In genomic region chr5:126837907-126838539, GRCh38 we compare ENCODE assay signal across 7 cellular contexts.
DNase-seq lines count a peak whose midpoint lies in the region; ATAC-seq and TF ChIP-seq lines count a peak whose summit lies in the region.

No MANE protein-coding gene starts in this region.

- TF ChIP-seq CTCF in H9 (conservative IDR thresholded peaks at IDR 0.05) (peak; percentile 25; the same call in 1 of the 3 replicates), hepatocyte (IDR thresholded peaks at IDR 0.05; ENCODE audit: poor library complexity) (peak; percentile 56), thoracic aorta (IDR thresholded peaks at IDR 0.05) (peak; percentile 39)

- H3K27ac ChIP-seq in H9 (ENCODE audit: insufficient read length, low read depth, low read length) (peak overlapping the region; percentile 33), hepatocyte (no peak overlapping the region), thoracic aorta (no peak overlapping the region)

- H3K4ac ChIP-seq in H9 (ENCODE audit: low read depth, low read length) = no peak overlapping the region

- H3K4me3 Mint-ChIP-seq in H9 = no peak overlapping the region

- H3K79me2 ChIP-seq in H9 (ENCODE audit: insufficient read depth, low read length) = no peaks in the 10 kb centered on the region
- no peaks in the 10 kb centered on the region for H3K79me2 ChIP-seq in hepatocyte

- no peaks in the 10 kb centered on the region for H3K36me3 ChIP-seq in hepatocyte (replicated peaks; ENCODE audit: insufficient read depth, low read depth)
- no peaks in the 10 kb centered on the region for H3K36me3 ChIP-seq in thoracic aorta

- no peak overlapping the region for H3K23ac ChIP-seq in H9 (ENCODE audit: insufficient read length, low read depth, low read length)

- H3K23me2 ChIP-seq in H9 (ENCODE audit: insufficient read length, low read depth, low read length, poor library complexity, severe bottlenecking) = no peaks in the 10 kb centered on the region

- H2BK5ac ChIP-seq in H9 (ENCODE audit: insufficient read length, low read length) = no peak overlapping the region

- H3K9me3 ChIP-seq in H9 (ENCODE audit: control insufficient read depth, low read depth, low read length) (no peaks in the 10 kb centered on the region), hepatocyte (ENCODE audit: low read depth) (no peaks in the 10 kb centered on the region), thoracic aorta (no peaks in the 10 kb centered on the region)

- WGBS in H9 (ENCODE audit: extremely low coverage, insufficient read length, low lambda C conversion rate) = no CpG with 5 or more reads among the region's 7 CpGs
- WGBS in hepatocyte (ENCODE audit: low lambda C conversion rate, missing lambda C conversion rate) = 81% methylated on average over 7 of the region's 7 CpGs

- H4K8ac ChIP-seq in H9 (replicated peaks; ENCODE audit: insufficient read length, low read depth, low read length) = no peak overlapping the region

- no peaks in the 10 kb centered on the region for H3K27me3 ChIP-seq in H9 (ENCODE audit: insufficient read depth, low read length)
- H3K27me3 ChIP-seq in hepatocyte = no peaks in the 10 kb centered on the region
- no peaks in the 10 kb centered on the region for H3K27me3 ChIP-seq in thoracic aorta (replicated peaks; ENCODE audit: insufficient read depth)

- no peak overlapping the region for H2BK20ac ChIP-seq in H9 (ENCODE audit: low read depth, low read length, poor library complexity, severe bottlenecking)

- H3K18ac ChIP-seq in H9 (ENCODE audit: insufficient read length, low read depth, low read length) = no peak overlapping the region

- H2BK12ac ChIP-seq in H9 (ENCODE audit: insufficient read length, low read depth, low read length) = no peak overlapping the region

- H3K9me3 Mint-ChIP-seq in H9 = peaks cover 0 to 2% of the 10 kb centered on the region in 2 experiments; a peak in 1 of 5 replicates

- no peak overlapping the region for H3K4me3 ChIP-seq in hepatocyte
- H3K4me3 ChIP-seq in thoracic aorta = no peak overlapping the region

- H2AFZ ChIP-seq in H9 (ENCODE audit: low read length) = no peak overlapping the region
- H2AFZ ChIP-seq in hepatocyte = no peak overlapping the region

- H4K5ac ChIP-seq in H9 (ENCODE audit: insufficient read length, low read depth, low read length) = no peak overlapping the region

- no peak overlapping the region for H3K4me2 ChIP-seq in H9 (ENCODE audit: insufficient read depth, insufficient read length, low read length)
- no peak overlapping the region for H3K4me2 ChIP-seq in hepatocyte

- no peak for DNase-seq in H9
- peak; percentile 51 for DNase-seq in astrocyte of the hippocampus (ENCODE audit: low read depth, low spot score)
- DNase-seq in hepatocyte (ENCODE audit: low spot score) = no peak
- no peak for DNase-seq in thoracic aorta (ENCODE audit: low spot score)
- DNase-seq in cerebellar nuclear complex (lab: John Stamatoyannopoulos, UW) = no peak

- H3K4me1 Mint-ChIP-seq in H9 = peaks cover 57% of the 10 kb centered on the region in 2 experiments

- H3T11ph ChIP-seq in H9 (ENCODE audit: low read length) = no peak overlapping the region

- H4K20me1 ChIP-seq in H9 (ENCODE audit: control insufficient read depth, insufficient read depth, insufficient read length) = no peaks in the 10 kb centered on the region
- no peaks in the 10 kb centered on the region for H4K20me1 ChIP-seq in hepatocyte (ENCODE audit: insufficient read depth, poor library complexity, severe bottlenecking)

- H2AK5ac ChIP-seq in H9 (ENCODE audit: insufficient read length, low read length) = no peak overlapping the region

- no peak overlapping the region for H4K91ac ChIP-seq in H9 (ENCODE audit: insufficient read length, low read depth, low read length)

- no peak overlapping the region for H2BK120ac ChIP-seq in H9 (ENCODE audit: low read depth, low read length, poor library complexity, severe bottlenecking)

- no peak overlapping the region for H3K9ac ChIP-seq in H9 (ENCODE audit: extremely low read depth, insufficient read length, low read length)

- H3K9me2 ChIP-seq in hepatocyte (replicated peaks; ENCODE audit: insufficient read depth) = no peaks in the 10 kb centered on the region

- H3K79me1 ChIP-seq in H9 (ENCODE audit: insufficient read depth, low read depth, low read length, poor library complexity, severe bottlenecking) = no peaks in the 10 kb centered on the region

- no peaks in the 10 kb centered on the region for H3K27me3 Mint-ChIP-seq in H9 (ENCODE audit: low read depth)

- no peak overlapping the region for H2BK15ac ChIP-seq in H9 (ENCODE audit: low read depth, low read length)

- peaks cover 34 to 71% (median 35%) of the 10 kb centered on the region in 3 experiments for H3K36me3 Mint-ChIP-seq in H9 (ENCODE audit: insufficient read depth in 1 of 3, low read depth in 3 of 3)

- H3K14ac ChIP-seq in H9 (ENCODE audit: insufficient read depth, low read length) = no peak overlapping the region

- ATAC-seq in thoracic aorta (ENCODE audit: insufficient number of reproducible peaks, low FRiP score, low read depth) = no peak
- no peak for ATAC-seq in GM21390 (IDR thresholded peaks at IDR 0.05; ENCODE audit: unreplicated experiment)
- no peak for ATAC-seq in GM19467 (IDR thresholded peaks at IDR 0.05; ENCODE audit: unreplicated experiment)

- H3K56ac ChIP-seq in H9 (ENCODE audit: insufficient read length, low read depth, low read length) = no peak overlapping the region

- peak overlapping the region; percentile 56 to 99 (median 74); a peak in 4 of 7 replicates for H3K27ac Mint-ChIP-seq in H9

- no peaks in the 10 kb centered on the region for H3K4me1 ChIP-seq in H9 (ENCODE audit: insufficient read depth, low read length)
- H3K4me1 ChIP-seq in hepatocyte (ENCODE audit: insufficient read depth) = no peaks in the 10 kb centered on the region
- H3K4me1 ChIP-seq in thoracic aorta (ENCODE audit: control insufficient read depth in 1 of 2, low read depth in 2 of 2) = no peaks in the 10 kb centered on the region
